ENCODE assay signal across 1 cellular context in genomic region chr21:45075606-45076244, GRCh38.
TF ChIP-seq lines count a peak whose summit lies in the region.

No MANE protein-coding gene starts in this region.

TF ChIP-seq in H1, 55 proteins besides CTCF, POLR2A, EP300 and RAD21 (continued from another document):
- no peak for TF ChIP-seq RFX5 (IDR thresholded peaks at IDR 0.05; ENCODE audit: borderline replicate concordance, low read depth, low read length)
- TF ChIP-seq EZH2 (IDR thresholded peaks at IDR 0.05; ENCODE audit: low read depth, low read length, severe bottlenecking) = peak; percentile 48
